In the genomic region with DNA sequence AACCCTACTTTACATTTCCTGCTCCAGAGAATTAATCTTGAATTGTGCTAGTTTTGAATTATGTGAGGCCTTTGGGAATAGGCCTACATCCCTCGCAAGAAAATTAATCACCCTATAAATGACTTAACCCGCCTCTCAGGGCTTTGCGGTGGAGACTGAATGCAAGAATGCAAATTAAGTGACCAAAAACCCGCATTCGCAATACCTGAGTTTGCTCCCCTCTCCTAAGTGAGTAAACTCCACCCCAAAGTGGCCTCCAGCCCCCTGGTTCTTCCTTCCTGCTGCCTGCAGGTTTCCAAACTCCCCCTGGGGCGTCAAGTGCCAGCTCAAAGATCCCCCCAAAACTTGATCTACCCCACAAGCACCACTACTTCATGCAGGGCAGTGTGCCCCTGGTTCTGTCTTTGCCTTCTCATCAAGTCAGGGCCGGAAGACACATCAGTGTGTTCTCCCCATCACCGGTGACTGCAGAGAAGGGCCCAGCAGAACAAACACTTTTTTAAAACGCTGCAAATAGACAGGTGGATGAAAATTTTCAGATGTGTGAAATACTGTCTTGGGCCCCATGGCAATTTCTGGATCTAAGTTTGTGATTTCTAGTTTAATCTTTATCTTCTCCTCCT, we compare ENCODE assay signal across 23 cellular contexts.
DNase-seq lines count a peak whose midpoint lies in the region; ATAC-seq and TF ChIP-seq lines count a peak whose summit lies in the region.
"Had no signal": no experiment of that assay in that cellular context is flagged by ENCODE, and none has a peak within 500 bp of the region (broad histone marks: within the 10 kb centered on the region; RNA-seq: fewer than 3 reads in every experiment).

No MANE protein-coding gene starts in this region.

- ATAC-seq in activated T-cell treated with anti-CD3 and anti-CD28 coated beads, Interleukin-2, amount 50 U/mL, for 4 hours, result peak in 1 of 2 donors; percentile 13
- peak; percentile 57 for ATAC-seq in activated CD8-positive, alpha-beta T cell treated with anti-CD3 and anti-CD28 coated beads for 36 hours
- ATAC-seq in naive thymus-derived CD4-positive, alpha-beta T cell, result no peak
- ATAC-seq: Right ventricle myocardium inferior, sciatic nerve had no signal

- H3K27ac ChIP-seq in naive thymus-derived CD4-positive, alpha-beta T cell (ENCODE audit: low read depth, low read length), result no peak overlapping the region
- no peak overlapping the region for H3K27ac ChIP-seq in substantia nigra (ENCODE audit: low read depth, low read length, poor library complexity, severe bottlenecking)
- H3K27ac ChIP-seq: BLaER1 treated with 17β-estradiol and CSF1 and Interleukin-3, amounts not matched to agents 10 nM and 100 nM; breast epithelium; coronary artery; testis; vagina had no signal

- peak overlapping the region; percentile 2 for H3K4me3 Mint-ChIP-seq in activated T-cell treated with anti-CD3 and anti-CD28 coated beads, Interleukin-2, amount 50 U/mL, for 4 hours
- no peak overlapping the region for H3K4me3 Mint-ChIP-seq in activated CD8-positive, alpha-beta T cell treated with anti-CD3 and anti-CD28 coated beads for 36 hours
- H3K4me3 Mint-ChIP-seq in naive thymus-derived CD4-positive, alpha-beta T cell, result peak overlapping the region in 4 of 10 donors; percentile 2 to 52 (median 20)
- H3K4me3 Mint-ChIP-seq: HFFc6, neural crest cell had no signal

- H3K4me3 ChIP-seq in GM12865 (ENCODE audit: low read depth, low read length), result peak overlapping the region; percentile 12
- no peak overlapping the region for H3K4me3 ChIP-seq in naive thymus-derived CD4-positive, alpha-beta T cell (ENCODE audit: low read length)
- H3K4me3 ChIP-seq: BLaER1 treated with 17β-estradiol and CSF1 and Interleukin-3, amounts not matched to agents 10 nM and 100 nM; breast epithelium; coronary artery; testis; vagina had no signal

- peak overlapping the region; percentile 88 for H3K27ac Mint-ChIP-seq in activated CD8-positive, alpha-beta T cell treated with anti-CD3 and anti-CD28 coated beads for 36 hours
- peak overlapping the region; percentile 51 to 88 (median 63) for H3K27ac Mint-ChIP-seq in naive thymus-derived CD4-positive, alpha-beta T cell
- H3K27ac Mint-ChIP-seq: HFFc6 had no signal

- H3K9me3 ChIP-seq in naive thymus-derived CD4-positive, alpha-beta T cell (ENCODE audit: control insufficient read depth in 2 of 3, low read length in 3 of 3), result no peaks in the 10 kb centered on the region
- H3K9me3 ChIP-seq: BLaER1 treated with 17β-estradiol and CSF1 and Interleukin-3, amounts not matched to agents 10 nM and 100 nM; breast epithelium; testis; vagina had no signal

- peaks cover 12% of the 10 kb centered on the region for H3K4me1 Mint-ChIP-seq in activated T-cell treated with anti-CD3 and anti-CD28 coated beads, Interleukin-2, amount 50 U/mL, for 4 hours (ENCODE audit: low read depth)
- H3K4me1 Mint-ChIP-seq in activated CD8-positive, alpha-beta T cell treated with anti-CD3 and anti-CD28 coated beads for 36 hours (ENCODE audit: low read depth), result peaks cover 28% of the 10 kb centered on the region
- peaks cover 10 to 35% (median 22%) of the 10 kb centered on the region in 7 donors for H3K4me1 Mint-ChIP-seq in naive thymus-derived CD4-positive, alpha-beta T cell
- H3K4me1 Mint-ChIP-seq: neural crest cell had no signal

- no peaks in the 10 kb centered on the region for H3K36me3 Mint-ChIP-seq in activated T-cell treated with anti-CD3 and anti-CD28 coated beads, Interleukin-2, amount 50 U/mL, for 4 hours (ENCODE audit: insufficient read depth)
- H3K36me3 Mint-ChIP-seq in activated CD8-positive, alpha-beta T cell treated with anti-CD3 and anti-CD28 coated beads for 36 hours (ENCODE audit: low read depth), result no peaks in the 10 kb centered on the region
- H3K36me3 Mint-ChIP-seq in naive thymus-derived CD4-positive, alpha-beta T cell, result peaks cover 0 to 10% (median 0%) of the 10 kb centered on the region in 5 donors

- no peaks in the 10 kb centered on the region for H3K27me3 ChIP-seq in naive thymus-derived CD4-positive, alpha-beta T cell (ENCODE audit: control insufficient read depth in 2 of 2, insufficient read depth in 2 of 2, low read length in 2 of 2)
- H3K27me3 ChIP-seq: BLaER1 treated with 17β-estradiol and CSF1 and Interleukin-3, amounts not matched to agents 10 nM and 100 nM; breast epithelium; testis; vagina had no signal

- TF ChIP-seq CTCF in GM12865 (IDR thresholded peaks at IDR 0.05; ENCODE audit: insufficient read depth, low read depth, low read length, missing control alignments), result no peak
- TF ChIP-seq CTCF in activated CD8-positive, alpha-beta T cell treated with anti-CD3 and anti-CD28 coated beads for 36 hours (IDR thresholded peaks at IDR 0.05), result no peak

- no peaks in the 10 kb centered on the region for H3K36me3 ChIP-seq in naive thymus-derived CD4-positive, alpha-beta T cell (ENCODE audit: control insufficient read depth in 2 of 3, insufficient read depth in 3 of 3, low read length in 3 of 3)
- H3K36me3 ChIP-seq: BLaER1 treated with 17β-estradiol and CSF1 and Interleukin-3, amounts not matched to agents 10 nM and 100 nM; breast epithelium; vagina had no signal

- H3K9me3 Mint-ChIP-seq in activated T-cell treated with anti-CD3 and anti-CD28 coated beads, Interleukin-2, amount 50 U/mL, for 4 hours, result no peaks in the 10 kb centered on the region
- no peaks in the 10 kb centered on the region for H3K9me3 Mint-ChIP-seq in activated CD8-positive, alpha-beta T cell treated with anti-CD3 and anti-CD28 coated beads for 36 hours
- H3K9me3 Mint-ChIP-seq in naive thymus-derived CD4-positive, alpha-beta T cell, result peaks cover 0 to 8% (median 0%) of the 10 kb centered on the region in 11 donors
- H3K9me3 Mint-ChIP-seq: neural crest cell had no signal

- H3K4me1 ChIP-seq in naive thymus-derived CD4-positive, alpha-beta T cell (ENCODE audit: control insufficient read depth in 2 of 2, insufficient read depth in 2 of 2, low read length in 2 of 2), result peaks cover 0 to 9% of the 10 kb centered on the region in 2 donors
- H3K4me1 ChIP-seq: BLaER1 treated with 17β-estradiol and CSF1 and Interleukin-3, amounts not matched to agents 10 nM and 100 nM; breast epithelium; testis; vagina had no signal

- intact Hi-C loops in activated CD8-positive, alpha-beta T cell treated with anti-CD3 and anti-CD28 coated beads for 36 hours (cut with micrococcal nuclease), result no loop called here
- intact Hi-C loops in naive thymus-derived CD4-positive, alpha-beta T cell (cut with micrococcal nuclease), result loop anchor here in 1 of 2 donors (2.0 kb wide), 1 partner anchor 17 kb away; no protein-coding TSS in a partner anchor

- CTCF ChIA-PET in activated CD8-positive, alpha-beta T cell treated with anti-CD3 and anti-CD28 coated beads for 36 hours (lab: Charles Lee), result interaction anchor here (3.9 kb wide), 1 partner anchor 15 kb away, joined by 22 read pairs; no protein-coding TSS in a partner anchor
- CTCF ChIA-PET in naive thymus-derived CD4-positive, alpha-beta T cell (lab: Charles Lee), result no interaction called here

- no peak for DNase-seq in activated T-cell treated with anti-CD3 and anti-CD28 coated beads, Interleukin-2, amount 50 U/mL, for 4 hours
- no peak for DNase-seq in activated T-cell treated with anti-CD3 and anti-CD28 coated beads, Interleukin-2, amount 50 U/mL, for 48 hours
- no peak for DNase-seq in GM12865 (ENCODE audit: low read depth)
- peak; percentile 14 for DNase-seq in activated CD8-positive, alpha-beta T cell treated with anti-CD3 and anti-CD28 coated beads for 36 hours
- peak in 1 of 9 donors; percentile 20 for DNase-seq in naive thymus-derived CD4-positive, alpha-beta T cell
- no peak for DNase-seq in OCI-M1 (lab: John Stamatoyannopoulos, UW)
- no peak for DNase-seq in Kasumi-1 (lab: John Stamatoyannopoulos, UW)
- no peak for DNase-seq in substantia nigra (lab: John Stamatoyannopoulos, UW)
- DNase-seq: ACHN; activated CD4-positive, alpha-beta T cell treated with anti-CD3 and anti-CD28 coated beads for 1 hour; HFFc6; islet precursor cell; NCI-H187; NCI-H2227 treated with DMSO at 0.1 percent for 48 hours; posterior cingulate gyrus; testis had no signal

- POLR2A ChIA-PET in activated CD8-positive, alpha-beta T cell treated with anti-CD3 and anti-CD28 coated beads for 36 hours (lab: Charles Lee), result interaction anchor here (1.0 kb wide), 1 partner anchor 16 kb away, joined by 4 read pairs; no protein-coding TSS in a partner anchor
- POLR2A ChIA-PET in naive thymus-derived CD4-positive, alpha-beta T cell (lab: Charles Lee), result interaction anchor here (0.6 kb wide), 1 partner anchor 224 kb away, joined by 3 read pairs; no protein-coding TSS in a partner anchor

- no peaks in the 10 kb centered on the region for H3K27me3 Mint-ChIP-seq in activated T-cell treated with anti-CD3 and anti-CD28 coated beads, Interleukin-2, amount 50 U/mL, for 4 hours (ENCODE audit: low read depth)
- H3K27me3 Mint-ChIP-seq in activated CD8-positive, alpha-beta T cell treated with anti-CD3 and anti-CD28 coated beads for 36 hours, result no peaks in the 10 kb centered on the region
- no peaks in the 10 kb centered on the region for H3K27me3 Mint-ChIP-seq in naive thymus-derived CD4-positive, alpha-beta T cell
